9 cellular contexts compared by ENCODE assay signal in genomic region chr17:78130439-78131101, GRCh38. TPM values are rescaled to one million over a fixed set of nuclear protein-coding genes. Genes with fewer than 3 reads are reported as not detected.
DNase-seq lines count a peak whose midpoint lies in the region; ATAC-seq and TF ChIP-seq lines count a peak whose summit lies in the region.
"Had no signal": no experiment of that assay in that cellular context is flagged by ENCODE, and none has a peak within 500 bp of the region (broad histone marks: within the 10 kb centered on the region; RNA-seq: fewer than 3 reads in every experiment).

Gene TMC8, plus strand, starts transcription at chr17:78130771. Its CDS starts 818 bp downstream, at chr17:78131589.

- DNase-seq in Ammon's horn (ENCODE audit: low spot score): peak; percentile 71
- no peak for DNase-seq in NCI-H2081 (lab: John Stamatoyannopoulos, UW)

- H3K27ac ChIP-seq in HEK293 (ENCODE audit: extremely low read depth, low read depth, low read length): no peak within 1 kb of the TSS
- H3K27ac ChIP-seq in cingulate gyrus (ENCODE audit: low read depth, low read length): peak within 1 kb of the TSS; percentile 98

- POLR2A ChIA-PET in HEK293 (lab: Yijun Ruan, JAX): interaction anchor here (1.0 to 1.4 kb wide), 3 partner anchors 10 to 34 kb away, joined by 3 read pairs; no protein-coding TSS in a partner anchor

- H3K4me1 Mint-ChIP-seq in nephron: peaks cover 27% of the 10 kb centered on the region

- H3K9me3 ChIP-seq in HEK293 (ENCODE audit: control insufficient read depth, insufficient read depth, low read depth, low read length): no peaks in the 10 kb centered on the region

- H3K4me3 ChIP-seq in HEK293 (ENCODE audit: low read depth, low read length): no peak within 1 kb of the TSS

- no peaks in the 10 kb centered on the region for H3K9me3 Mint-ChIP-seq in nephron

- ATAC-seq in GM19023 (IDR thresholded peaks at IDR 0.05; ENCODE audit: unreplicated experiment) (no peak), GM21360 (IDR thresholded peaks at IDR 0.05; ENCODE audit: unreplicated experiment) (no peak)

- H3K27me3 Mint-ChIP-seq in nephron (ENCODE audit: low read depth): peaks cover 30% of the 10 kb centered on the region

- peak within 1 kb of the TSS in 1 of 3 experiments; percentile 60 for H3K27ac Mint-ChIP-seq in nephron

- CTCF ChIA-PET in HEK293 (lab: Yijun Ruan, JAX): interaction anchor here (0.5 to 2.0 kb wide), 4 partner anchors 10 to 84 kb away, joined by 3 to 5 read pairs (median 4); partner anchors contain the start of genes AFMID and TK1

- H3K4me1 ChIP-seq in HEK293 (ENCODE audit: control insufficient read depth, insufficient read depth, low read length): peaks cover 6% of the 10 kb centered on the region; the same call in 1 of the 2 replicates

- no peaks in the 10 kb centered on the region for H3K36me3 Mint-ChIP-seq in nephron (ENCODE audit: low read depth)

- TF ChIP-seq CTCF in HEK293 (tag by site-specific recombination; IDR thresholded peaks at IDR 0.05) (no peak), nephron (IDR thresholded peaks at IDR 0.05; ENCODE audit: unreplicated experiment in 3 of 3) (no peak)

- intact Hi-C loops in T-helper 2 cell treated with Interferon-gamma antibody and Interleukin-4, amounts not matched to agents 100 ng/mL and 5 ng/mL, for 36 hours (cut with micrococcal nuclease): loop anchor here (1.0 to 10.0 kb wide), 10 partner anchors 9 to 1904 kb away; partner anchors contain the start of genes AFMID, CCDC40, MFSD11 and SOCS3

- peak within 1 kb of the TSS; percentile 62 to 69 (median 65) for H3K4me3 Mint-ChIP-seq in nephron

- no peaks in the 10 kb centered on the region for H3K36me3 ChIP-seq in HEK293 (ENCODE audit: control insufficient read depth in 2 of 2, insufficient read depth in 1 of 2, low read length in 2 of 2)

TF ChIP-seq in HEK293, 187 proteins besides CTCF, POLR2A, EP300 and RAD21 (continues in another document):
- TF ChIP-seq ZNF19 (tag by site-specific recombination; IDR thresholded peaks at IDR 0.05; ENCODE audit: low read depth) (no peak), ZNF473 (tag by site-specific recombination; IDR thresholded peaks at IDR 0.05) (no peak), ZNF324 (tag by site-specific recombination; IDR thresholded peaks at IDR 0.05) (no peak), ZIC2 (tag by site-specific recombination; IDR thresholded peaks at IDR 0.05) (peak; percentile 50), ZSCAN30 (tag by site-specific recombination; IDR thresholded peaks at IDR 0.05) (no peak), ZNF629 (tag by site-specific recombination; IDR thresholded peaks at IDR 0.05) (no peak), ZNF768 (tag by site-specific recombination; IDR thresholded peaks at IDR 0.05) (no peak), ZNF692 (tag by site-specific recombination; IDR thresholded peaks at IDR 0.05) (no peak), TCF7L2 (IDR thresholded peaks at IDR 0.05; ENCODE audit: borderline replicate concordance, low read depth, low read length) (no peak), ZBTB10 (tag by site-specific recombination; IDR thresholded peaks at IDR 0.05) (no peak), ZNF548 (tag by site-specific recombination; IDR thresholded peaks at IDR 0.05) (no peak), ZNF426 (tag by site-specific recombination; IDR thresholded peaks at IDR 0.05) (no peak), SALL2 (tag by site-specific recombination; IDR thresholded peaks at IDR 0.05; ENCODE audit: borderline replicate concordance) (no peak), ZNF26 (tag by site-specific recombination; IDR thresholded peaks at IDR 0.05) (no peak), GLIS2 (tag by site-specific recombination; IDR thresholded peaks at IDR 0.05) (peak; percentile 28; the same call in 1 of the 2 replicates), ZNF560 (tag by site-specific recombination; IDR thresholded peaks at IDR 0.05; ENCODE audit: borderline replicate concordance) (no peak), ZNF23 (tag by site-specific recombination; IDR thresholded peaks at IDR 0.05; ENCODE audit: borderline replicate concordance) (no peak), ZNF785 (tag by site-specific recombination; IDR thresholded peaks at IDR 0.05) (no peak), ZNF214 (tag by site-specific recombination; IDR thresholded peaks at IDR 0.05; ENCODE audit: borderline replicate concordance) (no peak), ZFP69B (tag by site-specific recombination; IDR thresholded peaks at IDR 0.05) (peak; percentile 37; the same call in 1 of the 2 replicates)

RNA-seq across cellular contexts. Expression of gene TMC8, which starts in this region (rescaled TPM):
- 365 and 371 TPM in 2 replicates for total RNA-seq in T-helper 2 cell treated with Interferon-gamma antibody and Interleukin-4, amounts not matched to agents 100 ng/mL and 5 ng/mL, for 36 hours
- total RNA-seq: Daoy had no signal
